ENCODE assay signal across 1 cellular context in genomic region chr20:46650575-46651090, GRCh38.
A peak's percentile ranks its signal among the peaks of the same experiment; 100 is the strongest.
TF ChIP-seq lines count a peak whose summit lies in the region.

No MANE protein-coding gene starts in this region.

TF ChIP-seq in HepG2, 621 proteins besides CTCF, POLR2A, EP300 and RAD21 (continued from another document and continues in another):
- TF ChIP-seq ZHX2 (IDR thresholded peaks at IDR 0.05; ENCODE audit: low read depth) (no peak), ZHX2 (CRISPR knock-in tag; IDR thresholded peaks at IDR 0.05; ENCODE audit: borderline replicate concordance) (no peak), ZNF768 (CRISPR knock-in tag; IDR thresholded peaks at IDR 0.05) (peak; percentile 96; the same call in 1 of the 2 replicates), ZNF891 (CRISPR knock-in tag; IDR thresholded peaks at IDR 0.05) (no peak), NCOA5 (CRISPR knock-in tag; IDR thresholded peaks at IDR 0.05) (no peak), SAFB2 (CRISPR knock-in tag; IDR thresholded peaks at IDR 0.05; ENCODE audit: borderline replicate concordance, low read depth) (no peak), ZNF614 (CRISPR knock-in tag; IDR thresholded peaks at IDR 0.05; ENCODE audit: borderline replicate concordance) (no peak), THRA (CRISPR knock-in tag; IDR thresholded peaks at IDR 0.05; ENCODE audit: borderline replicate concordance) (no peak), SUZ12 (IDR thresholded peaks at IDR 0.05; ENCODE audit: low read depth, low read length) (no peak), ZNF737 (CRISPR knock-in tag; IDR thresholded peaks at IDR 0.05; ENCODE audit: borderline replicate concordance) (no peak), MXI1 (IDR thresholded peaks at IDR 0.05; ENCODE audit: borderline replicate concordance, low read depth, low read length) (0 out of 3 replicates have a peak, but pooled peaks have one; percentile 2), ZNF296 (CRISPR knock-in tag; conservative IDR thresholded peaks at IDR 0.05) (no peak), ZNF883 (CRISPR knock-in tag; IDR thresholded peaks at IDR 0.05; ENCODE audit: not compliant biosample characterization) (no peak), ZNF234 (CRISPR knock-in tag; conservative IDR thresholded peaks at IDR 0.05) (peak; percentile 55; the same call in 1 of the 2 replicates), ZBTB8A (CRISPR knock-in tag; IDR thresholded peaks at IDR 0.05; ENCODE audit: borderline replicate concordance, low read depth) (no peak), ZFP90 (CRISPR knock-in tag; IDR thresholded peaks at IDR 0.05; ENCODE audit: borderline replicate concordance) (no peak), ZFP36 (IDR thresholded peaks at IDR 0.05; ENCODE audit: borderline replicate concordance, low read depth, low read length, partially characterized antibody) (peak; percentile 73), HDAC6 (IDR thresholded peaks at IDR 0.05; ENCODE audit: low read depth, low read length) (no peak), MAX (IDR thresholded peaks at IDR 0.05) (peak; percentile 9; the same call in 1 of the 2 replicates), AFF4 (CRISPR knock-in tag; IDR thresholded peaks at IDR 0.05) (no peak), ZNF773 (CRISPR knock-in tag; IDR thresholded peaks at IDR 0.05; ENCODE audit: borderline replicate concordance) (no peak), TGIF2 (CRISPR knock-in tag; IDR thresholded peaks at IDR 0.05) (peak; percentile 74; the same call in 1 of the 2 replicates), MIER2 (CRISPR knock-in tag; IDR thresholded peaks at IDR 0.05) (no peak), PRDM15 (CRISPR knock-in tag; IDR thresholded peaks at IDR 0.05) (no peak), ZNF235 (CRISPR knock-in tag; IDR thresholded peaks at IDR 0.05; ENCODE audit: borderline replicate concordance) (no peak), KDM6A (CRISPR knock-in tag; IDR thresholded peaks at IDR 0.05; ENCODE audit: low read depth) (no peak), TEF (CRISPR knock-in tag; IDR thresholded peaks at IDR 0.05) (no peak), SOX13 (IDR thresholded peaks at IDR 0.05) (no peak), SOX13 (CRISPR knock-in tag; conservative IDR thresholded peaks at IDR 0.05 in 1 of 2, IDR thresholded peaks at IDR 0.05 in 1 of 2) (no peak), NKX3-1 (CRISPR knock-in tag; IDR thresholded peaks at IDR 0.05) (no peak), KDM5A (IDR thresholded peaks at IDR 0.05; ENCODE audit: borderline replicate concordance, low read length) (peak; percentile 42; the same call in 1 of the 2 replicates), ZNF597 (CRISPR knock-in tag; IDR thresholded peaks at IDR 0.05) (no peak), TCF7L2 (IDR thresholded peaks at IDR 0.05; ENCODE audit: low read depth, low read length) (no peak), SALL1 (CRISPR knock-in tag; IDR thresholded peaks at IDR 0.05) (no peak), ZNF350 (CRISPR knock-in tag; IDR thresholded peaks at IDR 0.05; ENCODE audit: borderline replicate concordance, low read depth) (no peak), SNAPC5 (CRISPR knock-in tag; IDR thresholded peaks at IDR 0.05; ENCODE audit: borderline replicate concordance) (no peak), ZBTB3 (CRISPR knock-in tag; IDR thresholded peaks at IDR 0.05; ENCODE audit: borderline replicate concordance, low read depth) (0 out of 2 replicates have a peak, but pooled peaks have one; percentile 6), HCFC1 (IDR thresholded peaks at IDR 0.05; ENCODE audit: low read depth, low read length) (no peak), THAP11 (CRISPR knock-in tag; IDR thresholded peaks at IDR 0.05) (no peak), ZNF382 (CRISPR knock-in tag; IDR thresholded peaks at IDR 0.05; ENCODE audit: borderline replicate concordance) (no peak)
- TF ChIP-seq, protein P1, sequence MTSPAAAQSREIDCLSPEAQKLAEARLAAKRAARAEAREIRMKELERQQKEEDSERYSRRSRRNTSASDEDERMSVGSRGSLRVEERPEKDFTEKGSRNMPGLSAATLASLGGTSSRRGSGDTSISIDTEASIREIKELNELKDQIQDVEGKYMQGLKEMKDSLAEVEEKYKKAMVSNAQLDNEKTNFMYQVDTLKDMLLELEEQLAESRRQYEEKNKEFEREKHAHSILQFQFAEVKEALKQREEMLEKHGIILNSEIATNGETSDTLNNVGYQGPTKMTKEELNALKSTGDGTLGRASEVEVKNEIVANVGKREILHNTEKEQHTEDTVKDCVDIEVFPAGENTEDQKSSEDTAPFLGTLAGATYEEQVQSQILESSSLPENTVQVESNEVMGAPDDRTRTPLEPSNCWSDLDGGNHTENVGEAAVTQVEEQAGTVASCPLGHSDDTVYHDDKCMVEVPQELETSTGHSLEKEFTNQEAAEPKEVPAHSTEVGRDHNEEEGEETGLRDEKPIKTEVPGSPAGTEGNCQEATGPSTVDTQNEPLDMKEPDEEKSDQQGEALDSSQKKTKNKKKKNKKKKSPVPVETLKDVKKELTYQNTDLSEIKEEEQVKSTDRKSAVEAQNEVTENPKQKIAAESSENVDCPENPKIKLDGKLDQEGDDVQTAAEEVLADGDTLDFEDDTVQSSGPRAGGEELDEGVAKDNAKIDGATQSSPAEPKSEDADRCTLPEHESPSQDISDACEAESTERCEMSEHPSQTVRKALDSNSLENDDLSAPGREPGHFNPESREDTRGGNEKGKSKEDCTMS (CRISPR knock-in tag; conservative IDR thresholded peaks at IDR 0.05) = no peak
